ENCODE assay signal across 15 cellular contexts in genomic region chr5:13746026-13746425, GRCh38.
"Had no signal": no experiment of that assay in that cellular context is flagged by ENCODE, and none has a peak within 500 bp of the region (broad histone marks: within the 10 kb centered on the region; RNA-seq: fewer than 3 reads in every experiment).

No MANE protein-coding gene starts in this region.

- H3K4me1 Mint-ChIP-seq: activated naive CD8-positive, alpha-beta T cell treated with anti-CD3 and anti-CD28 coated beads, Interleukin-2, amount 50 U/mL, for 24 hours; activated T-helper 17 cell treated with anti-CD3 and anti-CD28 coated beads, Interleukin-2, amount 50 U/mL, for 72 hours; immature natural killer cell; naive B cell; neural progenitor cell; stimulated activated memory B cell treated with anti-CD40 and anti-IgM and Interleukin-4, amounts not matched to agents 10 μg/mL and 1 μg/mL and 100 μg/mL, for 72 hours had no signal

- H2AFZ ChIP-seq: neural progenitor cell had no signal

- H3K27me3 Mint-ChIP-seq: activated naive CD8-positive, alpha-beta T cell treated with anti-CD3 and anti-CD28 coated beads, Interleukin-2, amount 50 U/mL, for 24 hours; activated T-helper 17 cell treated with anti-CD3 and anti-CD28 coated beads, Interleukin-2, amount 50 U/mL, for 72 hours; naive B cell; stimulated activated memory B cell treated with anti-CD40 and anti-IgM and Interleukin-4, amounts not matched to agents 10 μg/mL and 1 μg/mL and 100 μg/mL, for 72 hours had no signal

- H3K4me3 ChIP-seq: esophagus muscularis mucosa, lung, neural progenitor cell, ovary, sigmoid colon had no signal

- DNase-seq: activated CD4-positive, alpha-beta T cell treated with anti-CD3 and anti-CD28 coated beads, Interleukin-2, amount 50 U/mL, for 48 hours; activated naive CD4-positive, alpha-beta T cell treated with Interleukin-2 at 50 U/mL for 16 hours; activated naive CD8-positive, alpha-beta T cell treated with anti-CD3 and anti-CD28 coated beads, Interleukin-2, amount 50 U/mL, for 24 hours; aorta; immature natural killer cell; left colon; naive B cell; ovary; sigmoid colon; T-helper 9 cell had no signal

- H3K27me3 ChIP-seq: esophagus muscularis mucosa, neural progenitor cell, ovary, sigmoid colon had no signal

- H3K36me3 Mint-ChIP-seq: immature natural killer cell; naive B cell; neural progenitor cell; stimulated activated memory B cell treated with anti-CD40 and anti-IgM and Interleukin-4, amounts not matched to agents 10 μg/mL and 1 μg/mL and 100 μg/mL, for 72 hours had no signal

- ATAC-seq: activated naive CD8-positive, alpha-beta T cell treated with anti-CD3 and anti-CD28 coated beads, Interleukin-2, amount 50 U/mL, for 24 hours; activated T-helper 17 cell treated with anti-CD3 and anti-CD28 coated beads, Interleukin-2, amount 50 U/mL, for 72 hours; left colon; stimulated activated memory B cell treated with anti-CD40 and anti-IgM and Interleukin-4, amounts not matched to agents 10 μg/mL and 1 μg/mL and 100 μg/mL, for 72 hours had no signal

- H3K4me1 ChIP-seq: esophagus muscularis mucosa, neural progenitor cell, sigmoid colon had no signal

- H3K27ac ChIP-seq: esophagus muscularis mucosa, neural progenitor cell, ovary, sigmoid colon had no signal

- H3K27ac Mint-ChIP-seq: activated naive CD8-positive, alpha-beta T cell treated with anti-CD3 and anti-CD28 coated beads, Interleukin-2, amount 50 U/mL, for 24 hours; activated T-helper 17 cell treated with anti-CD3 and anti-CD28 coated beads, Interleukin-2, amount 50 U/mL, for 72 hours; immature natural killer cell; naive B cell; neural progenitor cell; stimulated activated memory B cell treated with anti-CD40 and anti-IgM and Interleukin-4, amounts not matched to agents 10 μg/mL and 1 μg/mL and 100 μg/mL, for 72 hours had no signal

- H3K9me3 Mint-ChIP-seq: activated naive CD8-positive, alpha-beta T cell treated with anti-CD3 and anti-CD28 coated beads, Interleukin-2, amount 50 U/mL, for 24 hours; activated T-helper 17 cell treated with anti-CD3 and anti-CD28 coated beads, Interleukin-2, amount 50 U/mL, for 72 hours; neural progenitor cell; stimulated activated memory B cell treated with anti-CD40 and anti-IgM and Interleukin-4, amounts not matched to agents 10 μg/mL and 1 μg/mL and 100 μg/mL, for 72 hours had no signal

- H3K36me3 ChIP-seq: esophagus muscularis mucosa, neural progenitor cell, ovary, sigmoid colon had no signal

- H3K4me3 Mint-ChIP-seq: activated naive CD8-positive, alpha-beta T cell treated with anti-CD3 and anti-CD28 coated beads, Interleukin-2, amount 50 U/mL, for 24 hours; activated T-helper 17 cell treated with anti-CD3 and anti-CD28 coated beads, Interleukin-2, amount 50 U/mL, for 72 hours; immature natural killer cell; naive B cell; neural progenitor cell; stimulated activated memory B cell treated with anti-CD40 and anti-IgM and Interleukin-4, amounts not matched to agents 10 μg/mL and 1 μg/mL and 100 μg/mL, for 72 hours had no signal
